1 cellular context compared by ENCODE assay signal in genomic region chr19:45492627-45493470, GRCh38.
A peak's percentile ranks its signal among the peaks of the same experiment; 100 is the strongest.
TF ChIP-seq lines count a peak whose summit lies in the region.

No MANE protein-coding gene starts in this region.

TF ChIP-seq in K562, 482 proteins besides CTCF, POLR2A, EP300 and RAD21 (continued from another document):
- TF ChIP-seq REST (CRISPR knock-in tag; IDR thresholded peaks at IDR 0.05; ENCODE audit: low read depth) (0 out of 2 replicates have a peak, but pooled peaks have one; percentile 17), MBD2 (IDR thresholded peaks at IDR 0.05; ENCODE audit: borderline replicate concordance, low read depth) (peak; percentile 53; the same call in 1 of the 2 replicates), ZNF655 (CRISPR knock-in tag; IDR thresholded peaks at IDR 0.05) (no peak), CHD1 (IDR thresholded peaks at IDR 0.05; ENCODE audit: low read length) (peak; percentile 53), NFYB (IDR thresholded peaks at IDR 0.05; ENCODE audit: extremely low read depth, insufficient read length) (peak; percentile 37), TOE1 (IDR thresholded peaks at IDR 0.05; ENCODE audit: borderline replicate concordance) (no peak), TOE1 (CRISPR knock-in tag; IDR thresholded peaks at IDR 0.05; ENCODE audit: borderline replicate concordance, low read depth) (no peak), EP400 (IDR thresholded peaks at IDR 0.05) (peak; percentile 55; the same call in 1 of the 2 replicates), HCFC1 (IDR thresholded peaks at IDR 0.05; ENCODE audit: low read depth, low read length) (0 out of 2 replicates have a peak, but pooled peaks have one; percentile 8), ZNF224 (CRISPR knock-in tag; IDR thresholded peaks at IDR 0.05) (no peak), POLR2G (IDR thresholded peaks at IDR 0.05; ENCODE audit: low read depth, low read length) (peak; percentile 81), FOXJ3 (CRISPR knock-in tag; IDR thresholded peaks at IDR 0.05) (no peak), ZNF3 (CRISPR knock-in tag; IDR thresholded peaks at IDR 0.05) (no peak), ZNF511 (CRISPR knock-in tag; IDR thresholded peaks at IDR 0.05) (peak; percentile 56; the same call in 1 of the 2 replicates), NR2C1 (IDR thresholded peaks at IDR 0.05) (0 out of 2 replicates have a peak, but pooled peaks have one; percentile 29), NR2C1 (tag; IDR thresholded peaks at IDR 0.05) (no peak), BRCA1 (IDR thresholded peaks at IDR 0.05) (no peak), BRCA1 (CRISPR knock-in tag; IDR thresholded peaks at IDR 0.05) (no peak), CTCFL (IDR thresholded peaks at IDR 0.05; ENCODE audit: borderline replicate concordance, insufficient read depth, low read depth, low read length, poor library complexity, severe bottlenecking) (no peak), PTBP1 (IDR thresholded peaks at IDR 0.05; ENCODE audit: low read depth, low read length) (0 out of 2 replicates have a peak, but pooled peaks have one; percentile 4), ATF1 (CRISPR knock-in tag; IDR thresholded peaks at IDR 0.05) (no peak), ATF1 (tag; IDR thresholded peaks at IDR 0.05) (peak; percentile 58), ZNF551 (CRISPR knock-in tag; IDR thresholded peaks at IDR 0.05) (no peak), MEF2A (IDR thresholded peaks at IDR 0.05; ENCODE audit: control insufficient read depth, low read depth, low read length) (peak; percentile 28; the same call in 1 of the 2 replicates), SP1 (CRISPR knock-in tag; IDR thresholded peaks at IDR 0.05) (peak; percentile 53), CHD2 (IDR thresholded peaks at IDR 0.05; ENCODE audit: low read depth, low read length) (0 out of 2 replicates have a peak, but pooled peaks have one; percentile 27), MCM2 (IDR thresholded peaks at IDR 0.05; ENCODE audit: low read depth) (no peak), HMGXB4 (CRISPR knock-in tag; IDR thresholded peaks at IDR 0.05) (peak; percentile 60; the same call in 1 of the 2 replicates), SNRNP70 (optimal IDR thresholded peaks at IDR 0.05; ENCODE audit: low read depth, low read length) (no peak), RBFOX2 (IDR thresholded peaks at IDR 0.05; ENCODE audit: low read depth, low read length) (peak; percentile 79), DEAF1 (CRISPR knock-in tag; IDR thresholded peaks at IDR 0.05) (no peak), POLR2B (IDR thresholded peaks at IDR 0.05; ENCODE audit: low read depth, partially characterized antibody) (peak; percentile 38), FOXK2 (conservative IDR thresholded peaks at IDR 0.05 in 1 of 2, IDR thresholded peaks at IDR 0.05 in 1 of 2; ENCODE audit: low read depth in 2 of 2) (peak; percentile 94 to 96), TAL1 (IDR thresholded peaks at IDR 0.05) (0 out of 2 replicates have a peak, but pooled peaks have one; percentile 10), CTBP1 (IDR thresholded peaks at IDR 0.05; ENCODE audit: borderline replicate concordance) (peak; percentile 17; the same call in 1 of the 2 replicates), SMARCE1 (IDR thresholded peaks at IDR 0.05) (peak; percentile 37; the same call in 1 of the 2 replicates)
